9 cellular contexts compared by ENCODE assay signal in genomic region chr11:831132-831864, GRCh38. TPM values are rescaled to one million over a fixed set of nuclear protein-coding genes. Genes with fewer than 3 reads are reported as not detected.
A peak's percentile ranks its signal among the peaks of the same experiment; 100 is the strongest.
DNase-seq lines count a peak whose midpoint lies in the region; ATAC-seq and TF ChIP-seq lines count a peak whose summit lies in the region.
"Had no signal": no experiment of that assay in that cellular context is flagged by ENCODE, and none has a peak within 500 bp of the region (broad histone marks: within the 10 kb centered on the region; RNA-seq: fewer than 3 reads in every experiment).

No MANE protein-coding gene starts in this region.

- DNase-seq in right cardiac atrium (peak in 2 of 3 donors; percentile 69 to 72), Right ventricle myocardium superior (no peak), RPMI7951 (ENCODE audit: low read depth) (peak; percentile 69), upper lobe of right lung (no peak), posterior cingulate gyrus (no peak), pons (ENCODE audit: low spot score) (no peak), HPDE6-E6E7 (ENCODE audit: extremely low spot score) (no peak)
- DNase-seq: activated CD4-positive, alpha-beta T cell treated with anti-CD3 and anti-CD28 coated beads for 1 hour had no signal

- ATAC-seq in right cardiac atrium, result no peak
- no peak for ATAC-seq in Right ventricle myocardium superior (ENCODE audit: poor library complexity)
- ATAC-seq in upper lobe of right lung, result no peak

- H3K9ac ChIP-seq in iPS-18a (ENCODE audit: low read length), result no peak overlapping the region

- H3K4me3 ChIP-seq in right cardiac atrium (ENCODE audit: low read length) (no peak overlapping the region), iPS-18a (ENCODE audit: low read length) (peak overlapping the region; percentile 50), upper lobe of right lung (peak overlapping the region; percentile 45)

- TF ChIP-seq CTCF in upper lobe of right lung (IDR thresholded peaks at IDR 0.05), result no peak

- WGBS in right cardiac atrium, result 67% methylated on average over 31 of the region's 31 CpGs

- H3K27me3 ChIP-seq in right cardiac atrium (ENCODE audit: control insufficient read depth, insufficient read depth) (no peaks in the 10 kb centered on the region), iPS-18a (ENCODE audit: control insufficient read depth, insufficient read depth, low read length) (peaks cover 80% of the 10 kb centered on the region), upper lobe of right lung (peaks cover 9% of the 10 kb centered on the region)

- H3K36me3 ChIP-seq in iPS-18a (ENCODE audit: control insufficient read depth, low read depth, low read length), result no peaks in the 10 kb centered on the region
- peaks cover 5% of the 10 kb centered on the region for H3K36me3 ChIP-seq in upper lobe of right lung

- H3K9me3 ChIP-seq in right cardiac atrium (ENCODE audit: control insufficient read depth, low read length), result no peaks in the 10 kb centered on the region
- H3K9me3 ChIP-seq in iPS-18a (ENCODE audit: control insufficient read depth, low read depth, low read length), result no peaks in the 10 kb centered on the region
- H3K9me3 ChIP-seq in upper lobe of right lung, result no peaks in the 10 kb centered on the region

- H3K4me1 ChIP-seq in right cardiac atrium (ENCODE audit: control insufficient read depth, insufficient read depth, low read length) (peaks cover 9% of the 10 kb centered on the region), iPS-18a (ENCODE audit: control insufficient read depth, low read depth, low read length) (peaks cover 41% of the 10 kb centered on the region), upper lobe of right lung (peaks cover 73% of the 10 kb centered on the region)

- H3K27ac ChIP-seq in right cardiac atrium (ENCODE audit: low read length) (no peak overlapping the region), iPS-18a (ENCODE audit: low read length) (no peak overlapping the region), upper lobe of right lung (no peak overlapping the region)

- intact Hi-C loops in right cardiac atrium (cut with DNase I) (no loop called here), Right ventricle myocardium superior (cut with DNase I) (no loop called here), upper lobe of right lung (cut with DNase I) (no loop called here), posterior cingulate gyrus (cut with DNase I) (no loop called here)

RNA-seq across cellular contexts. Expression of gene CD151, which starts 1.5 kb away (rescaled TPM):
- total RNA-seq in right cardiac atrium (100 to 1,000 TPM; 406 to 517 (median 443) TPM), Right ventricle myocardium superior (405 TPM), upper lobe of right lung (486 TPM)
- 671 TPM for polyA plus RNA-seq in right cardiac atrium
- 302 and 421 TPM in 2 replicates for total RNA-seq in RPMI7951 (2014; rRNA removed; shearing (Covaris generic))

RNA-seq across cellular contexts. Expression of gene CRACR2B, which starts 3.6 kb away (rescaled TPM):
- total RNA-seq in right cardiac atrium (10 to 100 TPM; 18.9 to 26.4 (median 21.0) TPM), Right ventricle myocardium superior (18.9 TPM), upper lobe of right lung (34.3 TPM)
- 42.6 TPM for polyA plus RNA-seq in right cardiac atrium
- total RNA-seq in RPMI7951 (2014; rRNA removed; shearing (Covaris generic)), result 1.8 and 2.5 TPM in 2 replicates

RNA-seq across cellular contexts. Expression of gene POLR2L, which starts 11.0 kb away (rescaled TPM):
- total RNA-seq in right cardiac atrium (100 to 1,000 TPM; 147 to 223 (median 191) TPM), Right ventricle myocardium superior (267 TPM), upper lobe of right lung (138 TPM)
- polyA plus RNA-seq in right cardiac atrium, result 278 TPM
- total RNA-seq in RPMI7951 (2014; rRNA removed; shearing (Covaris generic)), result 167 and 183 TPM in 2 replicates

RNA-seq across cellular contexts. Expression of gene TSPAN4, which starts 11.4 kb away (rescaled TPM):
- 10 to 100 TPM; 36.6 to 45.1 (median 40.4) TPM for total RNA-seq in right cardiac atrium
- polyA plus RNA-seq in right cardiac atrium, result 41.3 TPM
- 40.5 TPM for total RNA-seq in Right ventricle myocardium superior
- total RNA-seq in RPMI7951 (2014; rRNA removed; shearing (Covaris generic)), result 95.2 and 137 TPM in 2 replicates
- 167 TPM for total RNA-seq in upper lobe of right lung

RNA-seq across cellular contexts. Expression of gene PNPLA2, which starts 12.6 kb away (rescaled TPM):
- total RNA-seq in right cardiac atrium (100 to 1,000 TPM; 145 to 193 (median 177) TPM), Right ventricle myocardium superior (346 TPM), upper lobe of right lung (143 TPM)
- 147 TPM for polyA plus RNA-seq in right cardiac atrium
- 9.4 and 10.5 TPM in 2 replicates for total RNA-seq in RPMI7951 (2014; rRNA removed; shearing (Covaris generic))

Comparison
In these comparisons a context has a peak if more than half of its experiments do, and no peak if none do; other contexts are left out.
1. DNase-seq: peak in right cardiac atrium (2 of 3) and RPMI7951 (single experiment); none in Right ventricle myocardium superior (single experiment), upper lobe of right lung (single experiment), posterior cingulate gyrus (0 of 10), pons (single experiment) and HPDE6-E6E7 (single experiment).